1 cellular context compared by ENCODE assay signal in genomic region chr12:64468966-64469365, GRCh38.
TF ChIP-seq lines count a peak whose summit lies in the region.

No MANE protein-coding gene starts in this region.

TF ChIP-seq in GM12878, 131 proteins besides CTCF, POLR2A, EP300 and RAD21:
- TF ChIP-seq POLR2AphosphoS5 (IDR thresholded peaks at IDR 0.05; ENCODE audit: low read length) (peak; percentile 58; the same call in 1 of the 2 replicates), CEBPZ (IDR thresholded peaks at IDR 0.05; ENCODE audit: low read depth, low read length) (no peak)
